ENCODE assay signal across 18 cellular contexts in genomic region chr6:15475261-15475660, GRCh38.
DNase-seq lines count a peak whose midpoint lies in the region; ATAC-seq and TF ChIP-seq lines count a peak whose summit lies in the region.
"Had no signal": no experiment of that assay in that cellular context is flagged by ENCODE, and none has a peak within 500 bp of the region (broad histone marks: within the 10 kb centered on the region; RNA-seq: fewer than 3 reads in every experiment).

No MANE protein-coding gene starts in this region.

- ATAC-seq in activated naive CD4-positive, alpha-beta T cell treated with anti-CD3 and anti-CD28 coated beads, Interleukin-2, amount 50 U/mL, for 72 hours, result no peak
- ATAC-seq in foreskin keratinocyte, result no peak
- ATAC-seq: sciatic nerve had no signal

- TF ChIP-seq CTCF in foreskin keratinocyte (conservative IDR thresholded peaks at IDR 0.05) (no peak), colonic mucosa (IDR thresholded peaks at IDR 0.05) (no peak)

- H3K36me3 ChIP-seq in GM23248 (ENCODE audit: low read depth) (no peaks in the 10 kb centered on the region), trophoblast cell (ENCODE audit: control insufficient read depth in 1 of 2, insufficient read depth in 2 of 2, low read length in 2 of 2) (peaks cover 3 to 4% of the 10 kb centered on the region in 2 experiments), colonic mucosa (no peaks in the 10 kb centered on the region)

- H3K36me3 Mint-ChIP-seq in activated naive CD4-positive, alpha-beta T cell treated with anti-CD3 and anti-CD28 coated beads, Interleukin-2, amount 50 U/mL, for 24 hours, result peaks cover 31% of the 10 kb centered on the region
- H3K36me3 Mint-ChIP-seq in activated naive CD4-positive, alpha-beta T cell treated with anti-CD3 and anti-CD28 coated beads, Interleukin-2, amount 50 U/mL, for 72 hours, result peaks cover 0 to 38% of the 10 kb centered on the region in 2 donors

- no peak overlapping the region for H2AFZ ChIP-seq in GM23248
- H2AFZ ChIP-seq in trophoblast cell (ENCODE audit: insufficient read depth, low read length, poor library complexity), result no peak overlapping the region

- H3K79me2 ChIP-seq in GM23248 (ENCODE audit: insufficient read depth) (peaks cover 84% of the 10 kb centered on the region), trophoblast cell (ENCODE audit: control insufficient read depth, insufficient read depth, low read length, poor library complexity) (no peaks in the 10 kb centered on the region)

- WGBS in GM23248 (ENCODE audit: low coverage in 1 of 2, low lambda C conversion rate in 2 of 2, missing lambda C conversion rate in 2 of 2), 2 experiments, result 97 to 98% methylated on average over 6 of the region's 6 CpGs
- no CpG with 5 or more reads among the region's 6 CpGs for WGBS in trophoblast cell (ENCODE audit: extremely low coverage, insufficient coverage, insufficient read length)

- H3K27me3 ChIP-seq in GM23248 (replicated peaks; ENCODE audit: insufficient read depth) (no peaks in the 10 kb centered on the region), trophoblast cell (ENCODE audit: insufficient read depth, low read length) (no peaks in the 10 kb centered on the region), foreskin keratinocyte (no peaks in the 10 kb centered on the region), colonic mucosa (no peaks in the 10 kb centered on the region)
- H3K27me3 ChIP-seq: SJSA1 had no signal

- no peak overlapping the region for H3K18ac ChIP-seq in trophoblast cell (ENCODE audit: low read length)

- H3K4me3 ChIP-seq in GM23248 (no peak overlapping the region), trophoblast cell (ENCODE audit: low read depth, low read length) (peak overlapping the region; percentile 42), colonic mucosa (no peak overlapping the region)
- H3K4me3 ChIP-seq: SJSA1 had no signal

- in situ Hi-C loops in GM23248 (cut with MboI), result no loop called here

- no peaks in the 10 kb centered on the region for H3K9me3 Mint-ChIP-seq in activated naive CD4-positive, alpha-beta T cell treated with anti-CD3 and anti-CD28 coated beads, Interleukin-2, amount 50 U/mL, for 24 hours
- no peaks in the 10 kb centered on the region for H3K9me3 Mint-ChIP-seq in activated naive CD4-positive, alpha-beta T cell treated with anti-CD3 and anti-CD28 coated beads, Interleukin-2, amount 50 U/mL, for 72 hours
- H3K9me3 Mint-ChIP-seq: H9 had no signal

- H3K27me3 Mint-ChIP-seq in activated naive CD4-positive, alpha-beta T cell treated with anti-CD3 and anti-CD28 coated beads, Interleukin-2, amount 50 U/mL, for 24 hours, result no peaks in the 10 kb centered on the region

- no peak overlapping the region for H3K4ac ChIP-seq in trophoblast cell (ENCODE audit: low read depth, low read length)

- H4K12ac ChIP-seq in trophoblast cell (ENCODE audit: low read depth, low read length), result no peak overlapping the region

- no peak overlapping the region for H4K8ac ChIP-seq in trophoblast cell (ENCODE audit: low read depth, low read length)

- H3K23ac ChIP-seq in trophoblast cell (ENCODE audit: low read length), result no peak overlapping the region

- H3K14ac ChIP-seq in trophoblast cell (ENCODE audit: low read length), result no peak overlapping the region

- H3K4me3 Mint-ChIP-seq in activated naive CD4-positive, alpha-beta T cell treated with anti-CD3 and anti-CD28 coated beads, Interleukin-2, amount 50 U/mL, for 24 hours, result no peak overlapping the region
- H3K4me3 Mint-ChIP-seq: H9 had no signal

- H4K20me1 ChIP-seq in GM23248 (ENCODE audit: insufficient read depth), result no peaks in the 10 kb centered on the region

- H3K27ac ChIP-seq in GM23248 (peak overlapping the region; percentile 90; the same call in 1 of the 2 replicates), caudate nucleus (ENCODE audit: low read depth, low read length) (peak overlapping the region; percentile 29), trophoblast cell (ENCODE audit: low read depth, low read length) (no peak overlapping the region), foreskin keratinocyte (no peak overlapping the region), colonic mucosa (no peak overlapping the region)
- H3K27ac ChIP-seq: SJSA1 had no signal

- H3F3A ChIP-seq in GM23248 (ENCODE audit: insufficient read depth), result peaks cover 43% of the 10 kb centered on the region

- H3K79me1 ChIP-seq in trophoblast cell (ENCODE audit: low read length), result no peaks in the 10 kb centered on the region

- no peak overlapping the region for H3K4me2 ChIP-seq in GM23248 (ENCODE audit: unreplicated experiment)
- no peak overlapping the region for H3K4me2 ChIP-seq in trophoblast cell (ENCODE audit: low read length)

- no peak overlapping the region for H2BK120ac ChIP-seq in trophoblast cell (ENCODE audit: insufficient read depth, low read length, poor library complexity)

- H2AK5ac ChIP-seq in trophoblast cell (ENCODE audit: low read length), result no peak overlapping the region

- intact Hi-C loops in colonic mucosa (cut with DNase I), result no loop called here

- no peak overlapping the region for H3K9ac ChIP-seq in GM23248
- H3K9ac ChIP-seq in trophoblast cell (ENCODE audit: low read length), result no peak overlapping the region
- H3K9ac ChIP-seq in colonic mucosa (ENCODE audit: low read depth in 2 of 2, low read length in 2 of 2), result no peak overlapping the region

- no peaks in the 10 kb centered on the region for H3K9me2 ChIP-seq in GM23248 (ENCODE audit: insufficient read depth)

- peaks cover 48% of the 10 kb centered on the region for H3K4me1 Mint-ChIP-seq in activated naive CD4-positive, alpha-beta T cell treated with anti-CD3 and anti-CD28 coated beads, Interleukin-2, amount 50 U/mL, for 24 hours

- H3K4me1 ChIP-seq in GM23248 (ENCODE audit: insufficient read depth) (peaks cover 41% of the 10 kb centered on the region), trophoblast cell (ENCODE audit: control insufficient read depth in 1 of 2, insufficient read depth in 2 of 2, low read length in 2 of 2) (no peaks in the 10 kb centered on the region), foreskin keratinocyte (peaks cover 11% of the 10 kb centered on the region), colonic mucosa (no peaks in the 10 kb centered on the region)
- H3K4me1 ChIP-seq: Caco-2, SJSA1 had no signal

- no peak overlapping the region for H2BK12ac ChIP-seq in trophoblast cell (ENCODE audit: low read length)

- H3K27ac Mint-ChIP-seq in activated naive CD4-positive, alpha-beta T cell treated with anti-CD3 and anti-CD28 coated beads, Interleukin-2, amount 50 U/mL, for 24 hours, result peak overlapping the region; percentile 63
- no peak overlapping the region for H3K27ac Mint-ChIP-seq in activated naive CD4-positive, alpha-beta T cell treated with anti-CD3 and anti-CD28 coated beads, Interleukin-2, amount 50 U/mL, for 72 hours

- no peak overlapping the region for H2BK5ac ChIP-seq in trophoblast cell (ENCODE audit: low read depth, low read length, poor library complexity)

- DNase-seq in activated naive CD4-positive, alpha-beta T cell treated with anti-CD3 and anti-CD28 coated beads, Interleukin-2, amount 50 U/mL, for 72 hours (ENCODE audit: low spot score in 2 of 2), result no peak
- no peak for DNase-seq in GM23248
- peak in 1 of 61 donors; percentile 27 for DNase-seq in caudate nucleus (lab: John Stamatoyannopoulos, UW)
- no peak for DNase-seq in trophoblast cell
- no peak for DNase-seq in foreskin keratinocyte
- no peak for DNase-seq in colonic mucosa
- no peak for DNase-seq in Ammon's horn (ENCODE audit: low spot score)
- DNase-seq: activated CD4-positive, CD25-positive, alpha-beta regulatory T cell; activated gamma-delta T cell; Caco-2; EL; H9; NCI-H187 treated with DMSO at 0.1 percent for 48 hours; NCI-H526 treated with DMSO at 0.1 percent for 48 hours; T-helper 2 cell had no signal

- H3K9me3 ChIP-seq in GM23248 (ENCODE audit: low read depth) (no peaks in the 10 kb centered on the region), trophoblast cell (ENCODE audit: insufficient read depth, low read depth, low read length) (no peaks in the 10 kb centered on the region), colonic mucosa (no peaks in the 10 kb centered on the region)
- H3K9me3 ChIP-seq: Caco-2, SJSA1 had no signal

- H4K91ac ChIP-seq in trophoblast cell (ENCODE audit: low read depth, low read length), result no peak overlapping the region

Comparison
In these comparisons a context has a peak if more than half of its experiments do, and no peak if none do; other contexts are left out.
1. H3K27ac ChIP-seq: peak in GM23248 (single experiment) and caudate nucleus (single experiment); none in trophoblast cell (single experiment), foreskin keratinocyte (single experiment) and colonic mucosa (single experiment).